ENCODE assay signal across 18 cellular contexts in the genomic region with DNA sequence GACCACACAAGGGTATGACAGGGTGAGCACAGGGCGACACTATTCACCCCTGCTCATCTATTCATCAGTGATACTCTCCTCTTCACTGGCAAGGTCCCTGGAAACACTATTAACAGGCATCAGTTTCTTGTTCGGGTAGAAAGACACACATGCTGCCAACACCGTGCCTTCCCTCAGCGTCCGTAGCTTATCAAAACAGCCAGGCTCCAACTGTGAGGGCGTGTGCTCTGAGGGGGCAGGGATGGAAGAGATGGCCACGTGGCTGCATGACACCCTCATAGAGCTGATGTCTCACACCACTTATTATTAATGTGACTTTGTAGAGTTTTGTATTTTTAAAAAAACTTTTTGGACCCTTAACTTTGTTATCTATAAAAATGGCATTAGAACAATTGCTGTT.
DNase-seq lines count a peak whose midpoint lies in the region; ATAC-seq and TF ChIP-seq lines count a peak whose summit lies in the region.
"Had no signal": no experiment of that assay in that cellular context is flagged by ENCODE, and none has a peak within 500 bp of the region (broad histone marks: within the 10 kb centered on the region; RNA-seq: fewer than 3 reads in every experiment).

No MANE protein-coding gene starts in this region.

- H3K18ac ChIP-seq in mesenchymal stem cell (ENCODE audit: low read depth in 1 of 2, low read length in 2 of 2): peak overlapping the region in 1 of 2 experiments; percentile 4

- H3K4me3 Mint-ChIP-seq in T-helper 17 cell (no peak overlapping the region), GM23338 (no peak overlapping the region)

- in situ Hi-C loops in brain microvascular endothelial cell (cut with HindIII; ENCODE audit: low pct_ligation_motif_present, low sequenced_read_pairs): no loop called here

- no peaks in the 10 kb centered on the region for H3K4me1 ChIP-seq in right cardiac atrium (ENCODE audit: control insufficient read depth, insufficient read depth, low read length)
- H3K4me1 ChIP-seq in mesenchymal stem cell (ENCODE audit: control insufficient read depth, insufficient read depth, low read depth, low read length): peaks cover 6% of the 10 kb centered on the region
- no peaks in the 10 kb centered on the region for H3K4me1 ChIP-seq in aorta (ENCODE audit: control insufficient read depth in 1 of 2, insufficient read depth in 2 of 2, low read length in 2 of 2)
- H3K4me1 ChIP-seq in GM23338 (ENCODE audit: insufficient read depth): no peaks in the 10 kb centered on the region

- H4K8ac ChIP-seq in mesenchymal stem cell (ENCODE audit: low read length): no peak overlapping the region

- H3K27ac Mint-ChIP-seq in T-helper 17 cell (no peak overlapping the region), GM23338 (no peak overlapping the region)

- DNase-seq in right cardiac atrium (peak in 2 of 3 donors; percentile 24 to 39), left ventricle myocardium superior (no peak), brain microvascular endothelial cell (peak; percentile 34), mesenchymal stem cell (no peak), aorta (no peak), T-helper 17 cell (no peak), GM23338 (ENCODE audit: low spot score) (no peak)
- DNase-seq: DMS 273 treated with DMSO at 0.1 percent for 48 hours, GF-D8, KG1, NCI-H1436, NCI-H345, NCI-H526, PC-3 had no signal

- H3K4me3 ChIP-seq in right cardiac atrium (ENCODE audit: low read length): no peak overlapping the region
- H3K4me3 ChIP-seq in brain microvascular endothelial cell (ENCODE audit: low read depth, low read length): no peak overlapping the region
- H3K4me3 ChIP-seq in mesenchymal stem cell (ENCODE audit: insufficient read depth in 1 of 2, low read depth in 1 of 2, low read length in 2 of 2): no peak overlapping the region
- no peak overlapping the region for H3K4me3 ChIP-seq in aorta (ENCODE audit: low read length in 2 of 2)
- H3K4me3 ChIP-seq in GM23338: no peak overlapping the region
- H3K4me3 ChIP-seq: SJSA1 had no signal

- H3K36me3 Mint-ChIP-seq in T-helper 17 cell (ENCODE audit: low read depth) (peaks cover 3% of the 10 kb centered on the region), GM23338 (ENCODE audit: low read depth) (no peaks in the 10 kb centered on the region)

- no peaks in the 10 kb centered on the region for H3K9me3 Mint-ChIP-seq in GM23338

- 24% methylated on average over 7 of the region's 7 CpGs for WGBS in right cardiac atrium
- 52% methylated on average over 5 of the region's 7 CpGs for WGBS in mesenchymal stem cell
- 26 to 34% methylated on average over 7 of the region's 7 CpGs for WGBS in aorta, 2 donors

- no peak overlapping the region for H2BK5ac ChIP-seq in mesenchymal stem cell (ENCODE audit: low read depth, low read length, poor library complexity, severe bottlenecking)

- H3K27me3 ChIP-seq in right cardiac atrium (ENCODE audit: control insufficient read depth, insufficient read depth) (no peaks in the 10 kb centered on the region), brain microvascular endothelial cell (replicated peaks) (no peaks in the 10 kb centered on the region), mesenchymal stem cell (ENCODE audit: control insufficient read depth in 1 of 2, insufficient read depth in 1 of 2, low read length in 2 of 2) (no peaks in the 10 kb centered on the region), aorta (ENCODE audit: control insufficient read depth in 1 of 2, insufficient read depth in 2 of 2, low read length in 1 of 2) (no peaks in the 10 kb centered on the region), GM23338 (ENCODE audit: insufficient read depth) (no peaks in the 10 kb centered on the region)
- H3K27me3 ChIP-seq: SJSA1 had no signal

- H3K14ac ChIP-seq in mesenchymal stem cell (ENCODE audit: low read length in 2 of 2): no peak overlapping the region

- H2AFZ ChIP-seq in mesenchymal stem cell (ENCODE audit: low read depth, low read length): no peak overlapping the region
- H2AFZ ChIP-seq in GM23338: no peak overlapping the region

- no peaks in the 10 kb centered on the region for H3F3A ChIP-seq in GM23338 (replicated peaks; ENCODE audit: low read depth)

- no peak overlapping the region for H2BK12ac ChIP-seq in mesenchymal stem cell (ENCODE audit: low read length in 2 of 2)

- H3K27me3 Mint-ChIP-seq in T-helper 17 cell: peaks cover 24% of the 10 kb centered on the region
- peaks cover 2% of the 10 kb centered on the region for H3K27me3 Mint-ChIP-seq in GM23338 (ENCODE audit: insufficient read depth, low read depth, poor library complexity)

- H2BK15ac ChIP-seq in mesenchymal stem cell (ENCODE audit: low read depth, poor library complexity, severe bottlenecking): no peak overlapping the region

- no peak overlapping the region for H3K9ac ChIP-seq in mesenchymal stem cell (ENCODE audit: low read length)

- H4K91ac ChIP-seq in mesenchymal stem cell (ENCODE audit: low read length): no peak overlapping the region

- H3K9me2 ChIP-seq in GM23338 (ENCODE audit: insufficient read depth): no peaks in the 10 kb centered on the region

- no peak overlapping the region for H3K4ac ChIP-seq in mesenchymal stem cell (ENCODE audit: low read depth in 1 of 2, low read length in 2 of 2)

- ATAC-seq in right cardiac atrium (peak; percentile 68 to 71), left ventricle myocardium superior (no peak), aorta (ENCODE audit: low FRiP score) (peak; percentile 70), T-helper 17 cell (no peak), HG03432 (IDR thresholded peaks at IDR 0.05; ENCODE audit: unreplicated experiment) (no peak), GM23338 (no peak)
- ATAC-seq: PC-3 had no signal

- H3K9me3 ChIP-seq in right cardiac atrium (ENCODE audit: control insufficient read depth, low read length) (no peaks in the 10 kb centered on the region), mesenchymal stem cell (ENCODE audit: control insufficient read depth, low read length) (no peaks in the 10 kb centered on the region), aorta (ENCODE audit: control insufficient read depth, low read length) (no peaks in the 10 kb centered on the region), T-helper 17 cell (ENCODE audit: control insufficient read depth, low read length, poor library complexity, severe bottlenecking) (no peaks in the 10 kb centered on the region)
- H3K9me3 ChIP-seq: SJSA1 had no signal

- H3K36me3 ChIP-seq in brain microvascular endothelial cell (replicated peaks): no peaks in the 10 kb centered on the region
- no peaks in the 10 kb centered on the region for H3K36me3 ChIP-seq in mesenchymal stem cell (ENCODE audit: control insufficient read depth in 1 of 2, insufficient read depth in 2 of 2, low read depth in 1 of 2, low read length in 2 of 2)
- H3K36me3 ChIP-seq in aorta (ENCODE audit: control insufficient read depth in 1 of 2, insufficient read depth in 2 of 2, low read length in 1 of 2): no peaks in the 10 kb centered on the region
- no peaks in the 10 kb centered on the region for H3K36me3 ChIP-seq in GM23338 (ENCODE audit: insufficient read depth)
- H3K36me3 ChIP-seq: SJSA1 had no signal

- H3K27ac ChIP-seq in right cardiac atrium (ENCODE audit: low read length) (no peak overlapping the region), brain microvascular endothelial cell (no peak overlapping the region), mesenchymal stem cell (ENCODE audit: low read length, poor library complexity, severe bottlenecking) (peak overlapping the region; percentile 76), aorta (ENCODE audit: low read depth in 1 of 2, low read length in 2 of 2) (no peak overlapping the region), GM23338 (ENCODE audit: low read depth) (no peak overlapping the region)
- H3K27ac ChIP-seq: C4-2B, RWPE1, SJSA1 had no signal

- no peaks in the 10 kb centered on the region for H3K79me2 ChIP-seq in GM23338 (replicated peaks; ENCODE audit: insufficient read depth)

- no peaks in the 10 kb centered on the region for H3K79me1 ChIP-seq in mesenchymal stem cell (replicated peaks; ENCODE audit: low read length, poor library complexity, severe bottlenecking)

- H3K23ac ChIP-seq in mesenchymal stem cell (ENCODE audit: low read length in 2 of 2): no peak overlapping the region

- intact Hi-C loops in right cardiac atrium (cut with DNase I): no loop called here
- intact Hi-C loops in left ventricle myocardium superior (cut with micrococcal nuclease): no loop called here
- intact Hi-C loops in aorta (cut with DNase I): no loop called here

- no peak overlapping the region for H2BK120ac ChIP-seq in mesenchymal stem cell (ENCODE audit: low read depth, low read length)

- no peak for TF ChIP-seq CTCF in brain microvascular endothelial cell (IDR thresholded peaks at IDR 0.05; ENCODE audit: low read depth, low read length, missing control alignments)
- no peak for TF ChIP-seq CTCF in GM23338 (conservative IDR thresholded peaks at IDR 0.05; ENCODE audit: low read depth in 2 of 2)

- no peak overlapping the region for H2AK5ac ChIP-seq in mesenchymal stem cell (ENCODE audit: low read length, severe bottlenecking)

- H4K20me1 ChIP-seq in GM23338 (replicated peaks; ENCODE audit: insufficient read depth): no peaks in the 10 kb centered on the region

- no peak overlapping the region for H3K4me2 ChIP-seq in mesenchymal stem cell (ENCODE audit: low read length, poor library complexity, severe bottlenecking)
- H3K4me2 ChIP-seq in GM23338: no peak overlapping the region

- H3K4me1 Mint-ChIP-seq in T-helper 17 cell (no peaks in the 10 kb centered on the region), GM23338 (no peaks in the 10 kb centered on the region)

TF ChIP-seq in GM23338, 12 proteins besides CTCF, POLR2A, EP300 and RAD21 (continues in another document):
- TF ChIP-seq CREB1 (CRISPR knock-in tag; IDR thresholded peaks at IDR 0.05; ENCODE audit: low read depth): no peak

Comparison
In these comparisons a context has a peak if more than half of its experiments do, and no peak if none do; other contexts are left out.
1. ATAC-seq: peak in right cardiac atrium (2 of 2) and aorta (single experiment); none in left ventricle myocardium superior (single experiment), T-helper 17 cell (single experiment), HG03432 (single experiment) and GM23338 (single experiment).
2. DNase-seq: peak in right cardiac atrium (2 of 3) and brain microvascular endothelial cell (single experiment); none in left ventricle myocardium superior (single experiment), mesenchymal stem cell (single experiment), aorta (0 of 2), T-helper 17 cell (0 of 3) and GM23338 (single experiment).